In the genomic region with DNA sequence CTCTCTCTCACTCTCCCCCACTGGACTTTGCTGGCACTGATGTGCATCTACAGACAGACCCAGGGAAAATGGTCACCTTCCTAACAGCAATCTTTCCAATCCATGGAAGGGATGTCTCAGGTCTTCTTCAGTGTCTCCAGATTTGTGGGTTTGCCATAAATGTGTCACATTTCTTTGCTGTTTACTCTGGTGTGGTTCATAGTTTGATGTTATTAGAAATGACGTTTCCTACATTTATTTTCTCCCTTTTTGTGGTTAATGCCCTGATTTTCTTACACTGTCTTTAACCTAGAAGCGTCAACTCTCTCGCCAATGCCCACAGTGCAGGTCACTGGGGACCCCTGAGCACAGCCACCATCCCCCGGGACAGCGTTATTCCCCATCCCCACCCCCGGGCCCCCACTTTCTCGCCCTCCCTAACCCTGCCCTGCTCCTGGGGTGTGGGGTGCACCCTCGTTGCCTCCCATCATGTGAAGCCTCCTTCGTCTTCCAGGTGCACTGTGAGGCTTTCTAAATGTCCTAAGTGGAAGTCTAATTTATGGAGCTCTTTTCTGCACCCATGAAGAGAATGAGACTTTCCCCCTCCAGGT, we compare ENCODE assay signal across 16 cellular contexts.
"Had no signal": no experiment of that assay in that cellular context is flagged by ENCODE, and none has a peak within 500 bp of the region (broad histone marks: within the 10 kb centered on the region; RNA-seq: fewer than 3 reads in every experiment).

No MANE protein-coding gene starts in this region.

- H3K79me2 ChIP-seq: hepatocyte had no signal

- H3K36me3 Mint-ChIP-seq: activated CD4-positive, alpha-beta memory T cell treated with anti-CD3 and anti-CD28 coated beads for 36 hours; brain had no signal

- H3K4me3 Mint-ChIP-seq: activated CD4-positive, alpha-beta memory T cell treated with anti-CD3 and anti-CD28 coated beads for 36 hours; activated naive CD4-positive, alpha-beta T cell treated with anti-CD3 and anti-CD28 coated beads for 36 hours; activated T-cell treated with anti-CD3 and anti-CD28 coated beads, Interleukin-2, amount 50 U/mL, for 72 hours; naive thymus-derived CD4-positive, alpha-beta T cell had no signal

- H3K9me3 ChIP-seq: psoas muscle, suprapubic skin had no signal

- H3K4me1 ChIP-seq: psoas muscle, suprapubic skin had no signal

- H3K9me3 Mint-ChIP-seq: activated CD4-positive, alpha-beta memory T cell treated with anti-CD3 and anti-CD28 coated beads for 36 hours; activated naive CD4-positive, alpha-beta T cell treated with anti-CD3 and anti-CD28 coated beads for 36 hours; activated T-cell treated with anti-CD3 and anti-CD28 coated beads, Interleukin-2, amount 50 U/mL, for 72 hours; brain had no signal

- H3K4me3 ChIP-seq: hepatocyte, lung, psoas muscle, suprapubic skin had no signal

- H2AFZ ChIP-seq: hepatocyte had no signal

- DNase-seq: activated CD4-positive, alpha-beta memory T cell treated with anti-CD3 and anti-CD28 coated beads for 36 hours; activated CD4-positive, CD25-positive, alpha-beta regulatory T cell treated with anti-CD3 and anti-CD28 coated beads, Interleukin-2, amount 50 U/mL, for 72 hours; activated naive CD4-positive, alpha-beta T cell treated with anti-CD3 and anti-CD28 coated beads for 36 hours; activated T-cell treated with anti-CD3 and anti-CD28 coated beads, Interleukin-2, amount 50 U/mL, for 72 hours; effector memory CD4-positive, alpha-beta T cell; erythroblast; naive thymus-derived CD4-positive, alpha-beta T cell; stimulated activated CD4-positive, alpha-beta T cell treated with anti-CD3 and anti-CD28 coated beads, Interleukin-4, amount 100 ng/mL, for 1 hour; stimulated activated CD8-positive, alpha-beta memory T cell treated with anti-CD3 and anti-CD28 coated beads, Interleukin-4, amount 100 ng/mL, for 48 hours; stimulated activated naive CD8-positive, alpha-beta T cell treated with anti-CD3 and anti-CD28 coated beads, Interleukin-15, Interleukin-2, amounts not matched to agents 100 U/mL and 50 U/mL, for 24 hours; SW 1271 had no signal

- H3K4me1 Mint-ChIP-seq: naive thymus-derived CD4-positive, alpha-beta T cell had no signal

- H3K4me2 ChIP-seq: hepatocyte had no signal

- H3K27ac Mint-ChIP-seq: activated CD4-positive, alpha-beta memory T cell treated with anti-CD3 and anti-CD28 coated beads for 36 hours; activated naive CD4-positive, alpha-beta T cell treated with anti-CD3 and anti-CD28 coated beads for 36 hours; activated T-cell treated with anti-CD3 and anti-CD28 coated beads, Interleukin-2, amount 50 U/mL, for 72 hours; naive thymus-derived CD4-positive, alpha-beta T cell had no signal

- H3K36me3 ChIP-seq: suprapubic skin had no signal

- ATAC-seq: activated T-cell treated with anti-CD3 and anti-CD28 coated beads, Interleukin-2, amount 50 U/mL, for 72 hours; naive thymus-derived CD4-positive, alpha-beta T cell; psoas muscle; stimulated activated naive CD8-positive, alpha-beta T cell treated with anti-CD3 and anti-CD28 coated beads, Interleukin-15, Interleukin-2, amounts not matched to agents 100 U/mL and 50 U/mL, for 24 hours had no signal

- H3K27ac ChIP-seq: hepatocyte, psoas muscle, suprapubic skin had no signal
